ENCODE assay signal across 14 cellular contexts in the genomic region with DNA sequence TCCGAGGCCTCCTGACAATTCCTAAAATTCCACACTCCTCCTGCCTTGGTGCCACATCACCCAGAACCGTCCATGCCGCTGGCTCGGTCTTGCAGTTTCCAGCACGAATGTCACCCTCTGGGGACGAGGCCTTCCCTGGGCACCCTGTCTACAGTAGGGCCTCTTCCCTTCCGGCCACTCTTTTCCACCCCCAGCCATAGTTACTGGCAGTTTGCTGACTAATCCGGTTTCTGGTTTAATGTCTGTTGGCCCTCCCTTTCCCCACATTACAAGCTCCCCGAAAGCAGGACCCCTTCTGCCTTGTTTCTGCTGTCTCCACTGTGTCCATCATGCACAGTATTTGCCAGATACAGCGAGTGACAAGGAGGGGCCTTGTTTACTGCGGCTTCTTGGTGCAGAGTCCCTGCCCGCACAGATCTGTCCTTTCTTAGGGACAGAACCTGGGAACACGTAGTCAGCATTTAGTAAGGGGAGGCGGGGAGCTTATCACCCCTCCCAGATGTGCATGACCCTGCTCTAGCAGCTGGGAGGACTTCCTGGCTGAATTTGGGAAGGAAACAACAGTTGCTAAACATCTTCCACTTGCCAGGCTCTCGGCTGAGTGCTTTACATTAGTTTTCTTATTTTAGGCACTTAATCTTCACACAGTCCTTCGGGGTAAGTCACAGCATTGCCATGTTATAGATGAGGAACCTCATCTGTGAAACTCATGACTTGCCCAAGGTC. TPM values are rescaled to one million over a fixed set of nuclear protein-coding genes. Genes with fewer than 3 reads are reported as not detected.
DNase-seq lines count a peak whose midpoint lies in the region; ATAC-seq, FAIRE-seq and TF ChIP-seq lines count a peak whose summit lies in the region.
"Had no signal": no experiment of that assay in that cellular context is flagged by ENCODE, and none has a peak within 500 bp of the region (broad histone marks: within the 10 kb centered on the region; RNA-seq: fewer than 3 reads in every experiment).

No MANE protein-coding gene starts in this region.

- TF ChIP-seq CTCF in Peyer's patch (IDR thresholded peaks at IDR 0.05) (no peak), gastroesophageal sphincter (IDR thresholded peaks at IDR 0.05) (no peak), progenitor cell of endocrine pancreas (IDR thresholded peaks at IDR 0.05; ENCODE audit: unreplicated experiment) (no peak)

- H3K36me3 ChIP-seq in Peyer's patch, result no peaks in the 10 kb centered on the region
- no peaks in the 10 kb centered on the region for H3K36me3 ChIP-seq in gastroesophageal sphincter

- H3K36me3 Mint-ChIP-seq in progenitor cell of endocrine pancreas (ENCODE audit: insufficient read depth), result peaks cover 1% of the 10 kb centered on the region
- H3K36me3 Mint-ChIP-seq: activated naive CD8-positive, alpha-beta T cell treated with anti-CD3 and anti-CD28 coated beads, Interleukin-2, amount 10 ng/mL, durations not matched to agents 7 days and 5 days had no signal

- H3K27me3 ChIP-seq in Peyer's patch (no peaks in the 10 kb centered on the region), gastroesophageal sphincter (no peaks in the 10 kb centered on the region)

- H3K9me3 ChIP-seq in Peyer's patch, result no peaks in the 10 kb centered on the region
- no peaks in the 10 kb centered on the region for H3K9me3 ChIP-seq in gastroesophageal sphincter

- H3K27ac ChIP-seq in Peyer's patch (peak overlapping the region; percentile 27 to 63 (median 55)), gastroesophageal sphincter (peak overlapping the region in 3 of 4 donors; percentile 38 to 59 (median 47))

- H3K4me3 Mint-ChIP-seq in progenitor cell of endocrine pancreas (ENCODE audit: low read depth), result no peak overlapping the region
- H3K4me3 Mint-ChIP-seq: activated naive CD8-positive, alpha-beta T cell treated with anti-CD3 and anti-CD28 coated beads, Interleukin-2, amount 10 ng/mL, durations not matched to agents 7 days and 5 days had no signal

- no peak overlapping the region for H3K4me3 ChIP-seq in Peyer's patch
- no peak overlapping the region for H3K4me3 ChIP-seq in gastroesophageal sphincter

- H3K9me3 Mint-ChIP-seq in progenitor cell of endocrine pancreas (ENCODE audit: low read depth), result no peaks in the 10 kb centered on the region
- H3K9me3 Mint-ChIP-seq: activated naive CD8-positive, alpha-beta T cell treated with anti-CD3 and anti-CD28 coated beads, Interleukin-2, amount 10 ng/mL, durations not matched to agents 7 days and 5 days had no signal

- peak overlapping the region; percentile 59 for H3K27ac Mint-ChIP-seq in progenitor cell of endocrine pancreas
- H3K27ac Mint-ChIP-seq: activated naive CD8-positive, alpha-beta T cell treated with anti-CD3 and anti-CD28 coated beads, Interleukin-2, amount 10 ng/mL, durations not matched to agents 7 days and 5 days had no signal

- TF ChIP-seq POLR2A in GM12892 (IDR thresholded peaks at IDR 0.05; ENCODE audit: low read depth, low read length), result no peak
- TF ChIP-seq POLR2A in Peyer's patch (IDR thresholded peaks at IDR 0.05), result no peak
- TF ChIP-seq POLR2A in gastroesophageal sphincter (IDR thresholded peaks at IDR 0.05), result peak in 1 of 2 donors; percentile 26

- ATAC-seq in gastroesophageal sphincter (peak; percentile 62), HG03571 (IDR thresholded peaks at IDR 0.05; ENCODE audit: unreplicated experiment) (no peak)

- H3K4me1 Mint-ChIP-seq in progenitor cell of endocrine pancreas (ENCODE audit: low read depth), result peaks cover 14% of the 10 kb centered on the region

- DNase-seq in GM12892 (ENCODE audit: insufficient read length) (no peak), Peyer's patch (no peak), progenitor cell of endocrine pancreas (ENCODE audit: low spot score, unreplicated experiment) (no peak), mucosa of gallbladder (ENCODE audit: low spot score) (no peak), T-helper 9 cell (no peak)
- no peak for DNase-seq in stimulated activated naive CD4-positive, alpha-beta T cell (lab: John Stamatoyannopoulos, UW)
- DNase-seq: activated naive CD8-positive, alpha-beta T cell treated with anti-CD3 and anti-CD28 coated beads, Interleukin-2, amount 10 ng/mL, durations not matched to agents 7 days and 5 days; NCI-H2081 had no signal

- no peaks in the 10 kb centered on the region for H3K4me1 ChIP-seq in Peyer's patch
- no peaks in the 10 kb centered on the region for H3K4me1 ChIP-seq in gastroesophageal sphincter

- peak; percentile 27 for FAIRE-seq in GM12892 (lab: Jason Lieb, UNC)

- no peak for TF ChIP-seq EP300 in gastroesophageal sphincter (IDR thresholded peaks at IDR 0.05)

- WGBS in gastroesophageal sphincter (ENCODE audit: low coverage in 1 of 2), 2 donors, result 68% methylated on average over 15 of the region's 16 CpGs; no CpG with 5 or more reads in 1 of the 2 donors

- no peaks in the 10 kb centered on the region for H3K27me3 Mint-ChIP-seq in progenitor cell of endocrine pancreas
- H3K27me3 Mint-ChIP-seq: activated naive CD8-positive, alpha-beta T cell treated with anti-CD3 and anti-CD28 coated beads, Interleukin-2, amount 10 ng/mL, durations not matched to agents 7 days and 5 days had no signal

RNA-seq across cellular contexts. Expression of gene CATIP, which starts 23.6 kb away (rescaled TPM):
- not detected for polyA plus RNA-seq in GM12892 (2012; ENCODE audit: missing spikeins)
- total RNA-seq in Peyer's patch (not detected), gastroesophageal sphincter (not detected), progenitor cell of endocrine pancreas (3.3 and 3.8 TPM in 2 replicates), mucosa of gallbladder (3.4 TPM)
- total RNA-seq: activated naive CD8-positive, alpha-beta T cell treated with anti-CD3 and anti-CD28 coated beads, Interleukin-2, amount 10 ng/mL, durations not matched to agents 7 days and 5 days; Daoy; esophagus mucosa; myocyte; T-helper 2 cell treated with Interferon-gamma antibody and Interleukin-4, amounts not matched to agents 100 ng/mL and 5 ng/mL, for 36 hours had no signal

RNA-seq across cellular contexts. Expression of gene TMBIM1, which starts 40.8 kb away (rescaled TPM):
- 18.7 TPM for polyA plus RNA-seq in GM12892 (2012; ENCODE audit: missing spikeins)
- total RNA-seq in Peyer's patch (100 to 1,000 TPM in 3 of 4 donors, 10 to 100 TPM in 1; 97.4 to 431 (median 280) TPM), gastroesophageal sphincter (100 to 1,000 TPM; 152 to 245 (median 191) TPM), progenitor cell of endocrine pancreas (131 and 137 TPM in 2 replicates), mucosa of gallbladder (388 TPM)

RNA-seq across cellular contexts. Expression of gene SLC11A1, which starts 49.0 kb away (rescaled TPM):
- 0.30 TPM for polyA plus RNA-seq in GM12892 (2012; ENCODE audit: missing spikeins)
- total RNA-seq in Peyer's patch (10 to 100 TPM in 2 of 4 donors, 1 to 10 TPM in 2; 2.8 to 21.5 (median 8.6) TPM), gastroesophageal sphincter (10 to 100 TPM in 2 of 4 donors, 1 to 10 TPM in 2; 5.9 to 23.0 (median 9.5) TPM), progenitor cell of endocrine pancreas (0.33 and 0.34 TPM in 2 replicates), mucosa of gallbladder (15.1 TPM)
- total RNA-seq: Daoy had no signal
